ENCODE assay signal across 21 cellular contexts in the genomic region with DNA sequence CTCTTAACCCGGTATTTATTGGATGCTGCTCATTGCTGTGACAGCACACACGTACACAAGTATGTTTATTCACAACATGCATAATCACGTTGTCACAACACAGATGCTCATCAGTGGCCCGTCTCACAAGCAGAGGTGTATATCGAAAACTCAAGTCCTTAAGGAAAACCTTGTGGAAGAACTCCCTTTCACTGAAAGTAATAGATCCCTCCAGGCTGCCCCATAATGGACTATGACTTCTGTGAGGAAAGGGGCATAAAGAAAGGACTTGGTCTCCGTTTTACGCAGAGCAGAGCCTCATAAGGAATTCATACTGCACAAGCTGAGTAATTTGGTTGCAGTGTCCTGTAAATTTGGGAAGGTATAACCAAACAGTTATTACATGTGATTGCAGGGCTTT.
"Had no signal": no experiment of that assay in that cellular context is flagged by ENCODE, and none has a peak within 500 bp of the region (broad histone marks: within the 10 kb centered on the region; RNA-seq: fewer than 3 reads in every experiment).

No MANE protein-coding gene starts in this region.

- H3K4me2 ChIP-seq: hepatocyte had no signal

- H3K27me3 ChIP-seq: colonic mucosa, foreskin keratinocyte, hepatocyte, neutrophil, right atrium auricular region, sigmoid colon, stomach, transverse colon had no signal

- H3K4me3 ChIP-seq: colonic mucosa, hepatocyte, right atrium auricular region, sigmoid colon, skin epidermis, stomach, thoracic aorta, transverse colon had no signal

- H3K9me3 ChIP-seq: colonic mucosa, neutrophil, right atrium auricular region, sigmoid colon, stomach, thoracic aorta, transverse colon had no signal

- H3K36me3 ChIP-seq: colonic mucosa, neutrophil, right atrium auricular region, sigmoid colon, stomach, thoracic aorta, transverse colon had no signal

- H3K27ac ChIP-seq: colonic mucosa, foreskin keratinocyte, hepatocyte, neutrophil, right atrium auricular region, sigmoid colon, skin epidermis, stomach, thoracic aorta, transverse colon had no signal

- H3K4me1 ChIP-seq: colonic mucosa, foreskin keratinocyte, right atrium auricular region, sigmoid colon, stomach, transverse colon had no signal

- H2AFZ ChIP-seq: hepatocyte had no signal

- H3K4me1 Mint-ChIP-seq: naive thymus-derived CD4-positive, alpha-beta T cell; stimulated activated naive B cell treated with anti-CD40 and anti-IgM and Interleukin-4, amounts not matched to agents 10 μg/mL and 1 μg/mL and 100 μg/mL, for 72 hours had no signal

- H3K79me2 ChIP-seq: hepatocyte had no signal

- H3K4me3 Mint-ChIP-seq: naive thymus-derived CD4-positive, alpha-beta T cell; nephron progenitor cell; stimulated activated naive B cell treated with anti-CD40 and anti-IgM and Interleukin-4, amounts not matched to agents 10 μg/mL and 1 μg/mL and 100 μg/mL, for 72 hours had no signal

- DNase-seq: colonic mucosa; dermis blood vessel endothelial cell; erythroblast; foreskin keratinocyte; mammary epithelial cell; naive thymus-derived CD4-positive, alpha-beta T cell; nephron progenitor cell; sigmoid colon; stimulated activated CD4-positive, alpha-beta T cell treated with anti-CD3 and anti-CD28 coated beads, Interleukin-2, amount 100 ng/mL, for 24 hours; stimulated activated CD4-positive, alpha-beta T cell treated with anti-CD3 and anti-CD28 coated beads, Interleukin-4, amount 100 ng/mL, for 4 hours; stimulated activated naive B cell treated with anti-CD40 and anti-IgM and Interleukin-4, amounts not matched to agents 10 μg/mL and 1 μg/mL and 100 μg/mL, for 72 hours; stomach; substantia nigra; transverse colon had no signal

- H3K27ac Mint-ChIP-seq: naive thymus-derived CD4-positive, alpha-beta T cell; nephron progenitor cell; stimulated activated naive B cell treated with anti-CD40 and anti-IgM and Interleukin-4, amounts not matched to agents 10 μg/mL and 1 μg/mL and 100 μg/mL, for 72 hours had no signal

- H3K9me3 Mint-ChIP-seq: nephron progenitor cell had no signal

- H3K36me3 Mint-ChIP-seq: naive thymus-derived CD4-positive, alpha-beta T cell; stimulated activated naive B cell treated with anti-CD40 and anti-IgM and Interleukin-4, amounts not matched to agents 10 μg/mL and 1 μg/mL and 100 μg/mL, for 72 hours had no signal

- H3K27me3 Mint-ChIP-seq: stimulated activated naive B cell treated with anti-CD40 and anti-IgM and Interleukin-4, amounts not matched to agents 10 μg/mL and 1 μg/mL and 100 μg/mL, for 72 hours had no signal

- FAIRE-seq: endothelial cell of umbilical vein, islet of Langerhans had no signal
